9 cellular contexts compared by ENCODE assay signal in the genomic region with DNA sequence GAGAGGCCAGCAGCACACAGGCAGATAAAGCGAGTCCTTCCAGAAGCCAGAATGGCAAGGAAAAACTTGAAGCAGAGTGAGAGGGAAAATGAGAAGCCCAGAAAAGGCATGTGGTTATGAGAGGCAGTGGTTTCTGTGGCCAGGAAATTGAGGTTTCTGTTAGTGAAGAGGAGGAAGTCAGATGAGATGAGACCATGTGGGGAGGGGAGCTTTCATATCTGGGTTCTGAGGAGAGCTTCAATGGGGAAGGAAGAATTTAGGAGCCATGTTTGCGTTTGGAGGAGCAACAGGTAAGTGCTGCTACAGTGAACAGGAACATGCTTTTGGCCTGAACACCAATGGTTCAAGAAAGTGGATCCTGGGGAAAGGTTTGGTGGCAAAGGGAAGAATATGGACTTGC. TPM values are rescaled to one million over a fixed set of nuclear protein-coding genes. Genes with fewer than 3 reads are reported as not detected.
DNase-seq lines count a peak whose midpoint lies in the region; ATAC-seq and TF ChIP-seq lines count a peak whose summit lies in the region.
"Had no signal": no experiment of that assay in that cellular context is flagged by ENCODE, and none has a peak within 500 bp of the region (broad histone marks: within the 10 kb centered on the region; RNA-seq: fewer than 3 reads in every experiment).

No MANE protein-coding gene starts in this region.

- peak in 1 of 2 donors; percentile 23 for DNase-seq in heart right ventricle
- DNase-seq in cardiac septum (ENCODE audit: low spot score) = no peak
- no peak for DNase-seq in IMR-90
- DNase-seq in activated T-helper 2 cell treated with anti-CD3 and anti-CD28 coated beads, Interferon-gamma antibody, Interleukin-2, Interleukin-4, amounts not matched to agents 10 μg/mL and 5 μg/mL and 100 μg/mL, durations not matched to agents 14 hours and 24 hours and 36 hours (ENCODE audit: low spot score) = peak; percentile 56
- peak; percentile 2 to 22 for DNase-seq in stimulated activated naive CD8-positive, alpha-beta T cell treated with anti-CD3 and anti-CD28 coated beads, Interleukin-15, amount 100 ng/mL, for 72 hours
- DNase-seq in glutamatergic neuron = no peak
- no peak for DNase-seq in H9

- H2BK20ac ChIP-seq in IMR-90 (ENCODE audit: low read depth, low read length) (no peak overlapping the region), H9 (ENCODE audit: low read depth, low read length, poor library complexity, severe bottlenecking) (no peak overlapping the region)

- H3K27ac ChIP-seq in heart right ventricle (no peak overlapping the region), IMR-90 (ENCODE audit: insufficient read depth, low read length) (no peak overlapping the region), H9 (ENCODE audit: insufficient read length, low read depth, low read length) (no peak overlapping the region)
- H3K27ac ChIP-seq: SK-N-MC had no signal

- H3K9me1 ChIP-seq in IMR-90 (ENCODE audit: insufficient read depth, low read length) = no peaks in the 10 kb centered on the region

- POLR2A ChIA-PET in IMR-90 (lab: Charles Lee; ENCODE audit: unreplicated experiment) = no interaction called here

- no peaks in the 10 kb centered on the region for H3K36me3 ChIP-seq in heart right ventricle
- H3K36me3 ChIP-seq in IMR-90 (ENCODE audit: control insufficient read depth, insufficient read depth, low read length) = no peaks in the 10 kb centered on the region

- H3K27me3 ChIP-seq in heart right ventricle (peaks cover 0 to 11% (median 0%) of the 10 kb centered on the region in 7 donors), IMR-90 (ENCODE audit: control insufficient read depth, insufficient read depth, low read length) (no peaks in the 10 kb centered on the region), H9 (ENCODE audit: insufficient read depth, low read length) (no peaks in the 10 kb centered on the region)

- no TSS peak for BruUV-seq in IMR-90 (replicated peaks; lab: Mats Ljungman, UMichigan)

- H3K4me2 ChIP-seq in IMR-90 (ENCODE audit: low read depth, low read length) = no peak overlapping the region
- no peak overlapping the region for H3K4me2 ChIP-seq in H9 (ENCODE audit: insufficient read depth, insufficient read length, low read length)

- dilution Hi-C loops in IMR-90 (cut with HindIII; ENCODE audit: low sequenced_read_pairs, unreplicated experiment) = no loop called here

- no peaks in the 10 kb centered on the region for H3K79me2 ChIP-seq in H9 (ENCODE audit: insufficient read depth, low read length)

- H3K23ac ChIP-seq in IMR-90 (ENCODE audit: low read depth, low read length) (no peak overlapping the region), H9 (ENCODE audit: insufficient read length, low read depth, low read length) (no peak overlapping the region)

- peak overlapping the region; percentile 3 for H2AFZ ChIP-seq in IMR-90 (replicated peaks; ENCODE audit: low read length, poor library complexity)
- H2AFZ ChIP-seq in H9 (ENCODE audit: low read length) = no peak overlapping the region

- H4K20me1 ChIP-seq in IMR-90 (ENCODE audit: insufficient read depth, low read length) (no peaks in the 10 kb centered on the region), H9 (ENCODE audit: control insufficient read depth, insufficient read depth, insufficient read length) (no peaks in the 10 kb centered on the region)

- H3K56ac ChIP-seq in IMR-90 (ENCODE audit: extremely low read depth, insufficient read depth, low read length) (no peak overlapping the region), H9 (ENCODE audit: insufficient read length, low read depth, low read length) (no peak overlapping the region)

- intact Hi-C loops in heart right ventricle (cut with DNase I) = no loop called here
- intact Hi-C loops in cardiac septum (cut with DNase I) = no loop called here
- intact Hi-C loops in IMR-90 (cut with micrococcal nuclease) = no loop called here
- intact Hi-C loops in activated T-helper 2 cell treated with anti-CD3 and anti-CD28 coated beads, Interferon-gamma antibody, Interleukin-2, Interleukin-4, amounts not matched to agents 10 μg/mL and 5 μg/mL and 100 μg/mL, durations not matched to agents 14 hours and 24 hours and 36 hours (cut with micrococcal nuclease) = no loop called here

- H3K9me3 ChIP-seq in heart right ventricle (peaks cover 0 to 8% (median 0%) of the 10 kb centered on the region in 11 donors), IMR-90 (ENCODE audit: control insufficient read depth, insufficient read depth, low read length) (no peaks in the 10 kb centered on the region), H9 (ENCODE audit: control insufficient read depth, low read depth, low read length) (no peaks in the 10 kb centered on the region)

- no peak overlapping the region for H3K4me3 ChIP-seq in heart right ventricle
- no peak overlapping the region for H3K4me3 ChIP-seq in IMR-90 (ENCODE audit: insufficient read depth, low read depth, low read length)
- H3K4me3 ChIP-seq: SK-N-MC had no signal

- no peaks in the 10 kb centered on the region for H3K9me3 Mint-ChIP-seq in activated T-helper 2 cell treated with anti-CD3 and anti-CD28 coated beads, Interferon-gamma antibody, Interleukin-2, Interleukin-4, amounts not matched to agents 10 μg/mL and 5 μg/mL and 100 μg/mL, durations not matched to agents 14 hours and 24 hours and 36 hours
- no peaks in the 10 kb centered on the region for H3K9me3 Mint-ChIP-seq in stimulated activated naive CD8-positive, alpha-beta T cell treated with anti-CD3 and anti-CD28 coated beads, Interleukin-15, amount 100 ng/mL, for 72 hours
- H3K9me3 Mint-ChIP-seq in glutamatergic neuron (ENCODE audit: unreplicated experiment) (no peaks in the 10 kb centered on the region), H9 (no peaks in the 10 kb centered on the region)

- no peaks in the 10 kb centered on the region for H3K36me3 Mint-ChIP-seq in activated T-helper 2 cell treated with anti-CD3 and anti-CD28 coated beads, Interferon-gamma antibody, Interleukin-2, Interleukin-4, amounts not matched to agents 10 μg/mL and 5 μg/mL and 100 μg/mL, durations not matched to agents 14 hours and 24 hours and 36 hours (ENCODE audit: low read depth)
- no peaks in the 10 kb centered on the region for H3K36me3 Mint-ChIP-seq in glutamatergic neuron (ENCODE audit: unreplicated experiment)
- H3K36me3 Mint-ChIP-seq in H9 (ENCODE audit: insufficient read depth in 1 of 3, low read depth in 3 of 3) = no peaks in the 10 kb centered on the region

- H2BK12ac ChIP-seq in H9 (ENCODE audit: insufficient read length, low read depth, low read length) = no peak overlapping the region

- H3K23me2 ChIP-seq in H9 (ENCODE audit: insufficient read length, low read depth, low read length, poor library complexity, severe bottlenecking) = no peaks in the 10 kb centered on the region

- H3K27ac Mint-ChIP-seq in activated T-helper 2 cell treated with anti-CD3 and anti-CD28 coated beads, Interferon-gamma antibody, Interleukin-2, Interleukin-4, amounts not matched to agents 10 μg/mL and 5 μg/mL and 100 μg/mL, durations not matched to agents 14 hours and 24 hours and 36 hours = peak overlapping the region; percentile 3
- H3K27ac Mint-ChIP-seq in stimulated activated naive CD8-positive, alpha-beta T cell treated with anti-CD3 and anti-CD28 coated beads, Interleukin-15, amount 100 ng/mL, for 72 hours = no peak overlapping the region
- H3K27ac Mint-ChIP-seq in glutamatergic neuron (ENCODE audit: unreplicated experiment) = no peak overlapping the region
- no peak overlapping the region; a peak in 2 of 7 replicates for H3K27ac Mint-ChIP-seq in H9

- H3K4ac ChIP-seq in IMR-90 (ENCODE audit: low read depth, low read length) (no peak overlapping the region), H9 (ENCODE audit: low read depth, low read length) (no peak overlapping the region)

- no peak overlapping the region for H2BK5ac ChIP-seq in IMR-90 (ENCODE audit: low read depth, low read length, poor library complexity, severe bottlenecking)
- no peak overlapping the region for H2BK5ac ChIP-seq in H9 (ENCODE audit: insufficient read length, low read length)

- CTCF ChIA-PET in IMR-90 (lab: Yijun Ruan, JAX) = no interaction called here

- H3K9ac ChIP-seq in IMR-90 (ENCODE audit: low read depth, low read length) (no peak overlapping the region), H9 (ENCODE audit: extremely low read depth, insufficient read length, low read length) (no peak overlapping the region)

- in situ Hi-C loops in IMR-90 (cut with MboI; ENCODE audit: low sequenced_read_pairs) = no loop called here

- ATAC-seq in heart right ventricle = peak in 5 of 8 donors; percentile 51 to 75 (median 58)
- ATAC-seq in IMR-90 (ENCODE audit: low read depth) = no peak
- peak; percentile 71 for ATAC-seq in stimulated activated naive CD8-positive, alpha-beta T cell treated with anti-CD3 and anti-CD28 coated beads, Interleukin-15, amount 100 ng/mL, for 72 hours
- no peak for ATAC-seq in esophagus mucosa

- 80 to 88% methylated on average over 2 of the region's 2 CpGs for WGBS in heart right ventricle, 2 donors
- WGBS in IMR-90 (ENCODE audit: extremely low coverage in 2 of 2, insufficient read length in 1 of 2), 2 experiments = 83% methylated on average over 1 of the region's 2 CpGs; no CpG with 5 or more reads in 1 of the 2 experiments
- WGBS in H9 (ENCODE audit: extremely low coverage, insufficient read length, low lambda C conversion rate) = no CpG with 5 or more reads among the region's 2 CpGs

- H4K5ac ChIP-seq in IMR-90 (ENCODE audit: low read depth, low read length) (no peak overlapping the region), H9 (ENCODE audit: insufficient read length, low read depth, low read length) (no peak overlapping the region)

- TF ChIP-seq POLR2A in IMR-90 (IDR thresholded peaks at IDR 0.05; ENCODE audit: low read depth, low read length) = no peak

- no peak overlapping the region for H2AK9ac ChIP-seq in IMR-90 (replicated peaks; ENCODE audit: low read depth, low read length, poor library complexity)

- TF ChIP-seq CTCF in heart right ventricle (IDR thresholded peaks at IDR 0.05) (no peak), IMR-90 (conservative IDR thresholded peaks at IDR 0.05; ENCODE audit: low read depth, low read length) (no peak), glutamatergic neuron (IDR thresholded peaks at IDR 0.05; ENCODE audit: partially characterized antibody, unreplicated experiment) (no peak), H9 (conservative IDR thresholded peaks at IDR 0.05) (no peak)

- no peaks in the 10 kb centered on the region for H3K79me1 ChIP-seq in IMR-90 (ENCODE audit: low read depth in 1 of 2, low read length in 2 of 2)
- no peaks in the 10 kb centered on the region for H3K79me1 ChIP-seq in H9 (ENCODE audit: insufficient read depth, low read depth, low read length, poor library complexity, severe bottlenecking)

- H3K4me1 Mint-ChIP-seq in activated T-helper 2 cell treated with anti-CD3 and anti-CD28 coated beads, Interferon-gamma antibody, Interleukin-2, Interleukin-4, amounts not matched to agents 10 μg/mL and 5 μg/mL and 100 μg/mL, durations not matched to agents 14 hours and 24 hours and 36 hours (ENCODE audit: low read depth) = peaks cover 25% of the 10 kb centered on the region
- peaks cover 20% of the 10 kb centered on the region for H3K4me1 Mint-ChIP-seq in stimulated activated naive CD8-positive, alpha-beta T cell treated with anti-CD3 and anti-CD28 coated beads, Interleukin-15, amount 100 ng/mL, for 72 hours
- H3K4me1 Mint-ChIP-seq in glutamatergic neuron (ENCODE audit: low read depth, unreplicated experiment) = no peaks in the 10 kb centered on the region
- no peaks in the 10 kb centered on the region for H3K4me1 Mint-ChIP-seq in H9

- no peak overlapping the region for H2BK120ac ChIP-seq in IMR-90 (ENCODE audit: low read depth, low read length)
- no peak overlapping the region for H2BK120ac ChIP-seq in H9 (ENCODE audit: low read depth, low read length, poor library complexity, severe bottlenecking)

- H3K14ac ChIP-seq in IMR-90 (replicated peaks; ENCODE audit: low read depth, low read length) (no peak overlapping the region), H9 (ENCODE audit: insufficient read depth, low read length) (no peak overlapping the region)

- no peak overlapping the region for H2BK15ac ChIP-seq in IMR-90 (ENCODE audit: low read depth, low read length)
- no peak overlapping the region for H2BK15ac ChIP-seq in H9 (ENCODE audit: low read depth, low read length)

- H3K4me1 ChIP-seq in heart right ventricle (peaks cover 0 to 30% (median 5%) of the 10 kb centered on the region in 9 donors), IMR-90 (ENCODE audit: control insufficient read depth, insufficient read depth, low read length) (no peaks in the 10 kb centered on the region), H9 (ENCODE audit: insufficient read depth, low read length) (no peaks in the 10 kb centered on the region)

- no peak overlapping the region for H3T11ph ChIP-seq in H9 (ENCODE audit: low read length)

- no peak overlapping the region for H3K4me3 Mint-ChIP-seq in activated T-helper 2 cell treated with anti-CD3 and anti-CD28 coated beads, Interferon-gamma antibody, Interleukin-2, Interleukin-4, amounts not matched to agents 10 μg/mL and 5 μg/mL and 100 μg/mL, durations not matched to agents 14 hours and 24 hours and 36 hours (ENCODE audit: low read depth)
- H3K4me3 Mint-ChIP-seq in stimulated activated naive CD8-positive, alpha-beta T cell treated with anti-CD3 and anti-CD28 coated beads, Interleukin-15, amount 100 ng/mL, for 72 hours = no peak overlapping the region
- H3K4me3 Mint-ChIP-seq in glutamatergic neuron (ENCODE audit: unreplicated experiment) (no peak overlapping the region), H9 (no peak overlapping the region)

- H4K91ac ChIP-seq in IMR-90 (ENCODE audit: insufficient read depth, low read depth, low read length) = no peak overlapping the region
- H4K91ac ChIP-seq in H9 (ENCODE audit: insufficient read length, low read depth, low read length) = no peak overlapping the region

- H4K8ac ChIP-seq in IMR-90 (ENCODE audit: low read depth in 2 of 2, low read length in 2 of 2) (no peak overlapping the region), H9 (replicated peaks; ENCODE audit: insufficient read length, low read depth, low read length) (no peak overlapping the region)

- no peak overlapping the region for H3K18ac ChIP-seq in IMR-90 (ENCODE audit: low read depth, low read length)
- H3K18ac ChIP-seq in H9 (ENCODE audit: insufficient read length, low read depth, low read length) = no peak overlapping the region

- peaks cover 51% of the 10 kb centered on the region for H3K27me3 Mint-ChIP-seq in activated T-helper 2 cell treated with anti-CD3 and anti-CD28 coated beads, Interferon-gamma antibody, Interleukin-2, Interleukin-4, amounts not matched to agents 10 μg/mL and 5 μg/mL and 100 μg/mL, durations not matched to agents 14 hours and 24 hours and 36 hours (ENCODE audit: low read depth)
- peaks cover 49% of the 10 kb centered on the region for H3K27me3 Mint-ChIP-seq in stimulated activated naive CD8-positive, alpha-beta T cell treated with anti-CD3 and anti-CD28 coated beads, Interleukin-15, amount 100 ng/mL, for 72 hours
- H3K27me3 Mint-ChIP-seq in glutamatergic neuron (ENCODE audit: unreplicated experiment) (no peaks in the 10 kb centered on the region), H9 (ENCODE audit: low read depth) (no peaks in the 10 kb centered on the region)

- H2AK5ac ChIP-seq in IMR-90 (ENCODE audit: low read depth, low read length) (no peak overlapping the region), H9 (ENCODE audit: insufficient read length, low read length) (no peak overlapping the region)

- no peak for TF ChIP-seq RAD21 in IMR-90 (IDR thresholded peaks at IDR 0.05; ENCODE audit: low read length)

RNA-seq across cellular contexts. Expression of gene CD1A, which starts 6.1 kb away (rescaled TPM):
- total RNA-seq in heart right ventricle = not detected
- under 1 TPM in 1 of 2 donors, not detected in 1; 0.04 TPM for polyA plus RNA-seq in heart right ventricle
- total RNA-seq in cardiac septum = not detected
- not detected in 2 replicates for total RNA-seq in IMR-90 (2012; rRNA removed)
- polyA plus RNA-seq in IMR-90 (2012; rRNA removed) = not detected in 2 replicates
- not detected in 2 replicates for polyA plus RNA-seq in IMR-90 (2012; cell fraction: cytosol; rRNA removed)
- polyA plus RNA-seq in IMR-90 (2012; cell fraction: nucleus; rRNA removed; ENCODE audit: low replicate concordance) = not detected in 2 replicates
- not detected in 2 replicates for total RNA-seq in activated T-helper 2 cell treated with anti-CD3 and anti-CD28 coated beads, Interferon-gamma antibody, Interleukin-2, Interleukin-4, amounts not matched to agents 10 μg/mL and 5 μg/mL and 100 μg/mL, durations not matched to agents 14 hours and 24 hours and 36 hours
- not detected for total RNA-seq in glutamatergic neuron (ENCODE audit: unreplicated experiment)
- not detected for total RNA-seq in esophagus mucosa
- not detected in 2 replicates for total RNA-seq in H9 (2021)

RNA-seq across cellular contexts. Expression of gene CD1C, which starts 41.6 kb away (rescaled TPM):
- total RNA-seq in heart right ventricle (1 to 10 TPM in 1 of 10 donors, under 1 TPM in 6, not detected in 3; 0.26 to 1.2 (median 0.63) TPM), cardiac septum (0.22 TPM), IMR-90 (2012; rRNA removed) (not detected in 2 replicates), glutamatergic neuron (ENCODE audit: unreplicated experiment) (not detected), esophagus mucosa (0.32 TPM), H9 (2021) (not detected in 2 replicates)
- polyA plus RNA-seq in heart right ventricle (under 1 TPM in 1 of 2 donors, not detected in 1; 0.29 TPM), IMR-90 (2012; rRNA removed) (not detected in 2 replicates)
- not detected in 2 replicates for polyA plus RNA-seq in IMR-90 (2012; cell fraction: cytosol; rRNA removed)
- polyA plus RNA-seq in IMR-90 (2012; cell fraction: nucleus; rRNA removed; ENCODE audit: low replicate concordance) = not detected in 2 replicates
- 0.46 TPM in 1 of 2 replicates, not detected in the other for total RNA-seq in activated T-helper 2 cell treated with anti-CD3 and anti-CD28 coated beads, Interferon-gamma antibody, Interleukin-2, Interleukin-4, amounts not matched to agents 10 μg/mL and 5 μg/mL and 100 μg/mL, durations not matched to agents 14 hours and 24 hours and 36 hours

Comparison
In these comparisons a context has a peak if more than half of its experiments do, and no peak if none do; other contexts are left out.
1. ATAC-seq: peak in heart right ventricle (5 of 8) and stimulated activated naive CD8-positive, alpha-beta T cell treated with anti-CD3 and anti-CD28 coated beads, Interleukin-15, amount 100 ng/mL, for 72 hours (single experiment); none in IMR-90 (single experiment) and esophagus mucosa (single experiment).
2. DNase-seq: peak in activated T-helper 2 cell treated with anti-CD3 and anti-CD28 coated beads, Interferon-gamma antibody, Interleukin-2, Interleukin-4, amounts not matched to agents 10 μg/mL and 5 μg/mL and 100 μg/mL, durations not matched to agents 14 hours and 24 hours and 36 hours (single experiment) and stimulated activated naive CD8-positive, alpha-beta T cell treated with anti-CD3 and anti-CD28 coated beads, Interleukin-15, amount 100 ng/mL, for 72 hours (2 of 2); none in cardiac septum (single experiment), IMR-90 (single experiment), glutamatergic neuron (single experiment) and H9 (single experiment).